Comparison of ENCODE assay signal across 2 cellular contexts in genomic region chr15:50544368-50544767, GRCh38.
TF ChIP-seq lines count a peak whose summit lies in the region.

No MANE protein-coding gene starts in this region.

TF ChIP-seq in IMR-90, 13 proteins besides CTCF, POLR2A, EP300 and RAD21 (continued from another document):
- TF ChIP-seq RFX5 (IDR thresholded peaks at IDR 0.05; ENCODE audit: low read depth, low read length) (no peak), FOS (IDR thresholded peaks at IDR 0.05; ENCODE audit: low read depth, low read length) (no peak), CEBPB (IDR thresholded peaks at IDR 0.05; ENCODE audit: low read depth, low read length) (no peak), ELK1 (IDR thresholded peaks at IDR 0.05; ENCODE audit: borderline replicate concordance, low read depth, low read length) (no peak), MAZ (IDR thresholded peaks at IDR 0.05; ENCODE audit: borderline replicate concordance, low read depth, low read length) (no peak), RCOR1 (IDR thresholded peaks at IDR 0.05; ENCODE audit: insufficient replicate concordance, low read length) (no peak), NFE2L2 (IDR thresholded peaks at IDR 0.05; ENCODE audit: low read depth, low read length) (no peak), USF2 (IDR thresholded peaks at IDR 0.05; ENCODE audit: low read depth, low read length) (no peak), MAFK (IDR thresholded peaks at IDR 0.05; ENCODE audit: low read depth, low read length) (no peak)
TF ChIP-seq in IMR-90: peak in this region for 0.

TF ChIP-seq in WTC11, 78 proteins besides CTCF, POLR2A, EP300 and RAD21:
- TF ChIP-seq USF2 (CRISPR knock-in tag; IDR thresholded peaks at IDR 0.05): no peak
- TF ChIP-seq SMAD4 (CRISPR knock-in tag; IDR thresholded peaks at IDR 0.05): no peak
